Comparison of ENCODE assay signal across 36 cellular contexts in the genomic region with DNA sequence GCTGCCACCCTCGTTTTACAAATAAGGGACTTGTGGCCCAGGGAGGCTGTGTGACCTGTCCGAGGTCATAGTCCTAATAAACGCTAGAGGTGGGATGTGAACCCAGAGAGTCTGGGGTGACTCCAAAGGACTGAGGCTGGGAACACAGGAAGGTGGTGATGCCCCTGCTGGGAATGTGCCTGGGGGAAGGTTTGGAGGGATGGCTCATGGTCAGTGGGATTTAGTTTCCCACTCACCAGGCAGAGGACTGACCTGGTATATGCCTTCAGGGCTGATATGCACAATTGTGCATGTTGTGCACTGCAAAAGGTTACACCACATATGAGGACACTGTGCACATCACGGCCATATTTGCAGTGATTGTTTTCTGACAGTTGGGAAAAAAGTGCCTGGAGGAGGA. TPM values are rescaled to one million over a fixed set of nuclear protein-coding genes. Genes with fewer than 3 reads are reported as not detected.
"Had no signal": no experiment of that assay in that cellular context is flagged by ENCODE, and none has a peak within 500 bp of the region (broad histone marks: within the 10 kb centered on the region; RNA-seq: fewer than 3 reads in every experiment).

No MANE protein-coding gene starts in this region.

- H3K36me3 ChIP-seq: adrenal gland, cardiac muscle cell, Peyer's patch had no signal

- H3K36me3 Mint-ChIP-seq: activated CD4-positive, alpha-beta memory T cell treated with anti-CD3 and anti-CD28 coated beads for 36 hours had no signal

- H3K9me3 ChIP-seq: adrenal gland, Peyer's patch had no signal

- H3K9me3 Mint-ChIP-seq: activated naive CD4-positive, alpha-beta T cell treated with anti-CD3 and anti-CD28 coated beads for 36 hours had no signal

- DNase-seq: activated B cell treated with CpG ODN at 0.5 μM for 24 hours; activated CD4-positive, alpha-beta memory T cell treated with anti-CD3 and anti-CD28 coated beads for 36 hours; activated CD4-positive, alpha-beta T cell treated with anti-CD3 and anti-CD28 coated beads for 4 hours; activated CD4-positive, alpha-beta T cell treated with anti-CD3 and anti-CD28 coated beads, Interleukin-2, amount 50 U/mL, for 1 hour; activated CD4-positive, CD25-positive, alpha-beta regulatory T cell treated with anti-CD3 and anti-CD28 coated beads, Interleukin-2, amount 50 U/mL, for 72 hours; activated CD8-positive, alpha-beta memory T cell treated with anti-CD3 and anti-CD28 coated beads, Interleukin-2, amount 50 U/mL, for 4 hours; activated gamma-delta T cell treated with Interleukin-2 at 50 U/mL for 16 hours; activated naive CD4-positive, alpha-beta T cell treated with anti-CD3 and anti-CD28 coated beads for 36 hours; activated T-cell treated with anti-CD3 and anti-CD28 coated beads for 4 hours; activated T-cell treated with anti-CD3 and anti-CD28 coated beads, Interleukin-2, amount 50 U/mL, for 4 hours; adrenal gland; aorta; NCI-H1436 treated with DMSO at 0.1 percent for 48 hours; NCI-H1694 treated with DMSO at 0.1 percent for 48 hours; NCI-H2029; NCI-H2171; NCI-H510A; NCI-H526; NCI-H748 treated with DMSO at 0.1 percent for 48 hours; NK-92 treated with Interleukin-12 subunit alpha and Interleukin-12 subunit beta, amount 100 ng/mL, for 24 hours; PC-3; SIG-M5; SW 1271; T-helper 1 cell; T-helper 2 cell; T-helper 9 cell had no signal

- H3K4me1 ChIP-seq: Peyer's patch had no signal

- H3K4me3 ChIP-seq: adrenal gland, cardiac muscle cell, K562, Peyer's patch had no signal

- H3K4me3 Mint-ChIP-seq: activated B cell treated with CpG ODN at 0.5 μM for 24 hours; activated CD4-positive, alpha-beta memory T cell treated with anti-CD3 and anti-CD28 coated beads for 36 hours; activated naive CD4-positive, alpha-beta T cell treated with anti-CD3 and anti-CD28 coated beads for 36 hours; activated T-cell treated with anti-CD3 and anti-CD28 coated beads, Interleukin-2, amount 50 U/mL, for 4 hours; activated T-helper 1 cell treated with anti-CD3 and anti-CD28 coated beads, Interleukin-12 subunit alpha, Interleukin-12 subunit beta, Interleukin-2, Interleukin-4 antibody, amounts not matched to agents 30 ng/mL and 10 ng/mL and 1 ng/mL, durations not matched to agents 14 hours and 24 hours and 36 hours; central memory CD8-positive, alpha-beta T cell had no signal

- ATAC-seq: activated naive CD4-positive, alpha-beta T cell treated with anti-CD3 and anti-CD28 coated beads, Interleukin-2, amount 50 U/mL, for 72 hours; activated T-cell treated with anti-CD3 and anti-CD28 coated beads, Interleukin-2, amount 50 U/mL, for 4 hours; K562; PC-3; Right ventricle myocardium inferior had no signal

- H3K27ac Mint-ChIP-seq: activated B cell treated with CpG ODN at 0.5 μM for 24 hours; activated CD4-positive, alpha-beta memory T cell treated with anti-CD3 and anti-CD28 coated beads for 36 hours; activated naive CD4-positive, alpha-beta T cell treated with anti-CD3 and anti-CD28 coated beads for 36 hours; activated naive CD4-positive, alpha-beta T cell treated with anti-CD3 and anti-CD28 coated beads, Interleukin-2, amount 50 U/mL, for 72 hours; activated T-helper 1 cell treated with anti-CD3 and anti-CD28 coated beads, Interleukin-12 subunit alpha, Interleukin-12 subunit beta, Interleukin-2, Interleukin-4 antibody, amounts not matched to agents 30 ng/mL and 10 ng/mL and 1 ng/mL, durations not matched to agents 14 hours and 24 hours and 36 hours had no signal

- H3K27ac ChIP-seq: adrenal gland, cardiac muscle cell, Peyer's patch, RWPE1, VCaP had no signal

- FAIRE-seq: K562 had no signal

RNA-seq across cellular contexts. Expression of gene WNT9B, which starts 13.9 kb away (rescaled TPM):
- total RNA-seq: activated B cell treated with CpG ODN at 0.5 μM for 24 hours; activated CD4-positive, alpha-beta memory T cell treated with anti-CD3 and anti-CD28 coated beads for 36 hours; activated naive CD4-positive, alpha-beta T cell treated with anti-CD3 and anti-CD28 coated beads for 36 hours; activated naive CD4-positive, alpha-beta T cell treated with anti-CD3 and anti-CD28 coated beads, Interleukin-2, amount 50 U/mL, for 72 hours; activated T-cell treated with anti-CD3 and anti-CD28 coated beads, Interleukin-2, amount 50 U/mL, for 4 hours; activated T-helper 1 cell treated with anti-CD3 and anti-CD28 coated beads, Interleukin-12 subunit alpha, Interleukin-12 subunit beta, Interleukin-2, Interleukin-4 antibody, amounts not matched to agents 30 ng/mL and 10 ng/mL and 1 ng/mL, durations not matched to agents 14 hours and 24 hours and 36 hours; cardiac muscle cell; K562; MCF 10A; PC-3; Right ventricle myocardium inferior had no signal
- polyA plus RNA-seq: K562 had no signal

RNA-seq across cellular contexts. Expression of gene WNT3, which starts 19.0 kb away (rescaled TPM):
- total RNA-seq: activated naive CD4-positive, alpha-beta T cell treated with anti-CD3 and anti-CD28 coated beads for 36 hours had no signal
